ENCODE assay signal across 13 cellular contexts in genomic region chr17:74276561-74277009, GRCh38. TPM values are rescaled to one million over a fixed set of nuclear protein-coding genes. Genes with fewer than 3 reads are reported as not detected.
DNase-seq lines count a peak whose midpoint lies in the region; ATAC-seq and TF ChIP-seq lines count a peak whose summit lies in the region.
"Had no signal": no experiment of that assay in that cellular context is flagged by ENCODE, and none has a peak within 500 bp of the region (broad histone marks: within the 10 kb centered on the region; RNA-seq: fewer than 3 reads in every experiment).

No MANE protein-coding gene starts in this region.

- H3K4me3 ChIP-seq in BLaER1 = no peak overlapping the region
- no peak overlapping the region for H3K4me3 ChIP-seq in fibroblast of mammary gland (ENCODE audit: control insufficient read depth, low read depth, low read length)
- no peak overlapping the region for H3K4me3 ChIP-seq in body of pancreas
- H3K4me3 ChIP-seq: breast epithelium, lower lobe of right lung, smooth muscle cell had no signal

- no peak for ATAC-seq in GM18520 (IDR thresholded peaks at IDR 0.05; ENCODE audit: unreplicated experiment)
- no peak for ATAC-seq in body of pancreas

- 55 to 62% methylated on average over 5 of the region's 5 CpGs for WGBS in body of pancreas, 2 donors

- H3K9ac ChIP-seq in BLaER1 = no peak overlapping the region

- no peaks in the 10 kb centered on the region for H3K36me3 ChIP-seq in BLaER1
- H3K36me3 ChIP-seq in body of pancreas (replicated peaks in 1 of 2; ENCODE audit: insufficient read depth in 1 of 2, low read depth in 2 of 2) = no peaks in the 10 kb centered on the region
- H3K36me3 ChIP-seq: breast epithelium, lower lobe of right lung had no signal

- H3K27ac ChIP-seq in BLaER1 (no peak overlapping the region), body of pancreas (no peak overlapping the region)
- H3K27ac ChIP-seq: C4-2B, lower lobe of right lung had no signal

- DNase-seq in NCI-H226 = peak; percentile 13
- DNase-seq in fibroblast of mammary gland (ENCODE audit: low read depth) = peak; percentile 26
- peak in 47 of 56 donors; percentile 29 to 86 (median 63) for DNase-seq in nucleus accumbens (lab: John Stamatoyannopoulos, UW)
- DNase-seq in NCI-H2171 (lab: John Stamatoyannopoulos, UW) = no peak
- no peak for DNase-seq in body of pancreas
- no peak for DNase-seq in activated CD8-positive, alpha-beta memory T cell treated with anti-CD3 and anti-CD28 coated beads for 24 hours
- DNase-seq: lower lobe of right lung had no signal

- no peaks in the 10 kb centered on the region for H4K20me1 ChIP-seq in BLaER1

- H3K4me2 ChIP-seq in BLaER1 = peak overlapping the region; percentile 93
- H3K4me2 ChIP-seq: smooth muscle cell had no signal

- H3K9me3 ChIP-seq in BLaER1 = no peaks in the 10 kb centered on the region
- H3K9me3 ChIP-seq in body of pancreas = no peaks in the 10 kb centered on the region
- H3K9me3 ChIP-seq: breast epithelium, lower lobe of right lung had no signal

- H3K27me3 ChIP-seq in BLaER1 = no peaks in the 10 kb centered on the region
- peaks cover 0 to 9% of the 10 kb centered on the region in 2 donors for H3K27me3 ChIP-seq in body of pancreas

- H3K4me1 ChIP-seq in BLaER1 (peaks cover 54% of the 10 kb centered on the region), body of pancreas (peaks cover 10% of the 10 kb centered on the region)
- H3K4me1 ChIP-seq: breast epithelium had no signal

- intact Hi-C loops in body of pancreas (cut with DNase I) = no loop called here

- TF ChIP-seq CTCF in fibroblast of mammary gland (conservative IDR thresholded peaks at IDR 0.05; ENCODE audit: control insufficient read depth, insufficient read depth, low read depth, low read length) = no peak
- TF ChIP-seq CTCF in body of pancreas (IDR thresholded peaks at IDR 0.05) = no peak

- no peak for TF ChIP-seq POLR2A in body of pancreas (IDR thresholded peaks at IDR 0.05)

RNA-seq across cellular contexts. Expression of gene DNAI2, which starts 2.6 kb away (rescaled TPM):
- total RNA-seq in body of pancreas = not detected
- total RNA-seq: breast epithelium, MCF 10A, smooth muscle cell had no signal

RNA-seq across cellular contexts. Expression of gene KIF19, which starts 49.4 kb away (rescaled TPM):
- total RNA-seq in body of pancreas = 1 to 10 TPM; 2.3 to 3.3 TPM
- total RNA-seq: MCF 10A, smooth muscle cell had no signal

Comparison
In these comparisons a context has a peak if more than half of its experiments do, and no peak if none do; other contexts are left out.
1. DNase-seq: peak in NCI-H226 (single experiment), fibroblast of mammary gland (single experiment) and nucleus accumbens (47 of 56); none in NCI-H2171 (single experiment), body of pancreas (0 of 4) and activated CD8-positive, alpha-beta memory T cell treated with anti-CD3 and anti-CD28 coated beads for 24 hours (single experiment).